8 cellular contexts compared by ENCODE assay signal in genomic region chr17:4703330-4703691, GRCh38. TPM values are rescaled to one million over a fixed set of nuclear protein-coding genes. Genes with fewer than 3 reads are reported as not detected.
A peak's percentile ranks its signal among the peaks of the same experiment; 100 is the strongest.
DNase-seq lines count a peak whose midpoint lies in the region; ATAC-seq and TF ChIP-seq lines count a peak whose summit lies in the region.

No MANE protein-coding gene starts in this region.

- H3K36me3 ChIP-seq in GM06990 (ENCODE audit: control insufficient read depth, insufficient read depth, low read length) (no peaks in the 10 kb centered on the region), SJSA1 (peaks cover 11% of the 10 kb centered on the region; the same call in 1 of the 2 replicates), psoas muscle (ENCODE audit: insufficient read depth in 1 of 2, low read depth in 1 of 2) (no peaks in the 10 kb centered on the region)

- H3K4me1 ChIP-seq in SJSA1 (replicated peaks) (peaks cover 16% of the 10 kb centered on the region), psoas muscle (no peaks in the 10 kb centered on the region)

- intact Hi-C loops in psoas muscle (cut with DNase I), result no loop called here

- DNase-seq in GM06990 (ENCODE audit: extremely low read depth, insufficient read length) (no peak), SJSA1 (ENCODE audit: low read depth in 1 of 2, low spot score in 2 of 2) (no peak), fibroblast of mammary gland (ENCODE audit: low read depth) (no peak), psoas muscle (no peak), NCI-H1105 treated with DMSO at 0.1 percent for 48 hours (lab: John Stamatoyannopoulos, UW) (no peak), NCI-H187 (lab: John Stamatoyannopoulos, UW) (no peak), cerebellum (ENCODE audit: low spot score) (no peak)

- H3K4me3 ChIP-seq in GM06990 (replicated peaks; ENCODE audit: low read depth, low read length) (peak overlapping the region; percentile 94), SJSA1 (peak overlapping the region; percentile 89), fibroblast of mammary gland (ENCODE audit: control insufficient read depth, low read depth, low read length) (peak overlapping the region; percentile 93), psoas muscle (peak overlapping the region; percentile 82)

- no peak for TF ChIP-seq CTCF in GM06990 (IDR thresholded peaks at IDR 0.05; ENCODE audit: insufficient read depth, low read length, poor library complexity, severe bottlenecking)
- TF ChIP-seq CTCF in fibroblast of mammary gland (conservative IDR thresholded peaks at IDR 0.05; ENCODE audit: control insufficient read depth, insufficient read depth, low read depth, low read length), result no peak
- no peak for TF ChIP-seq CTCF in psoas muscle (IDR thresholded peaks at IDR 0.05)

- H3K27me3 ChIP-seq in GM06990 (replicated peaks; ENCODE audit: control insufficient read depth, insufficient read depth, low read length) (no peaks in the 10 kb centered on the region), SJSA1 (replicated peaks) (no peaks in the 10 kb centered on the region), psoas muscle (ENCODE audit: insufficient read depth in 3 of 3, low read length in 2 of 3) (no peaks in the 10 kb centered on the region)

- no peak for ATAC-seq in psoas muscle
- ATAC-seq in activated CD4-positive, CD25-positive, alpha-beta regulatory T cell treated with anti-CD3 and anti-CD28 coated beads, Interleukin-2, amount 50 U/mL, for 24 hours, result no peak

- H3K27ac ChIP-seq in SJSA1 (no peak overlapping the region), psoas muscle (peak overlapping the region; percentile 77)

- 6 to 7% (median 7%) methylated on average over 15 of the region's 15 CpGs for WGBS in psoas muscle, 3 donors

- H3K9me3 ChIP-seq in SJSA1 (replicated peaks) (no peaks in the 10 kb centered on the region), psoas muscle (no peaks in the 10 kb centered on the region)

RNA-seq across cellular contexts. Expression of gene PELP1, which starts 0.6 kb away (rescaled TPM):
- 18.1 and 28.7 TPM in 2 replicates for total RNA-seq in SJSA1 (2014; rRNA removed; shearing (Covaris generic))
- 10 to 100 TPM; 51.7 to 57.2 (median 55.5) TPM for total RNA-seq in psoas muscle
- polyA plus RNA-seq in psoas muscle, result 10 to 100 TPM; 17.5 to 38.6 (median 20.4) TPM
- 33.8 TPM for total RNA-seq in cerebellum

RNA-seq across cellular contexts. Expression of gene ARRB2, which starts 7.1 kb away (rescaled TPM):
- total RNA-seq in SJSA1 (2014; rRNA removed; shearing (Covaris generic)), result 2.6 and 8.2 TPM in 2 replicates
- total RNA-seq in psoas muscle (10 to 100 TPM; 12.1 to 16.5 (median 14.7) TPM), cerebellum (20.7 TPM)
- polyA plus RNA-seq in psoas muscle, result 10 to 100 TPM in 1 of 3 donors, 1 to 10 TPM in 2; 6.6 to 11.8 (median 8.0) TPM

RNA-seq across cellular contexts. Expression of gene MED11, which starts 27.9 kb away (rescaled TPM):
- total RNA-seq in SJSA1 (2014; rRNA removed; shearing (Covaris generic)), result 16.7 and 26.9 TPM in 2 replicates
- 10 to 100 TPM; 19.2 to 26.6 (median 23.7) TPM for total RNA-seq in psoas muscle
- polyA plus RNA-seq in psoas muscle, result 10 to 100 TPM; 44.0 to 52.1 (median 46.3) TPM
- total RNA-seq in cerebellum, result 8.9 TPM

RNA-seq across cellular contexts. Expression of gene ZMYND15, which starts 36.3 kb away (rescaled TPM):
- total RNA-seq in SJSA1 (2014; rRNA removed; shearing (Covaris generic)), result not detected in 2 replicates
- total RNA-seq in psoas muscle (under 1 TPM in 3 of 4 donors, not detected in 1; 0.08 to 0.30 (median 0.15) TPM), cerebellum (0.18 TPM)
- under 1 TPM in 2 of 3 donors, not detected in 1; 0.04 to 0.09 TPM for polyA plus RNA-seq in psoas muscle

RNA-seq across cellular contexts. Expression of gene CXCL16, which starts 36.4 kb away (rescaled TPM):
- not detected in 2 replicates for total RNA-seq in SJSA1 (2014; rRNA removed; shearing (Covaris generic))
- total RNA-seq in psoas muscle (1 to 10 TPM; 1.7 to 5.4 (median 2.8) TPM), cerebellum (0.91 TPM)
- polyA plus RNA-seq in psoas muscle, result under 1 TPM; 0.45 to 0.72 (median 0.48) TPM
